Comparison of ENCODE assay signal across 7 cellular contexts in genomic region chr4:69584135-69584534, GRCh38. TPM values are rescaled to one million over a fixed set of nuclear protein-coding genes. Genes with fewer than 3 reads are reported as not detected.
"Had no signal": no experiment of that assay in that cellular context is flagged by ENCODE, and none has a peak within 500 bp of the region (broad histone marks: within the 10 kb centered on the region; RNA-seq: fewer than 3 reads in every experiment).

No MANE protein-coding gene starts in this region.

- H3K9me3 Mint-ChIP-seq: GM23338, H9 had no signal

- H3K27ac Mint-ChIP-seq: GM23338, H9 had no signal

- H2AFZ ChIP-seq: GM23338 had no signal

- ATAC-seq: GM23338, K562 had no signal

- H3K4me1 Mint-ChIP-seq: GM23338, H9 had no signal

- H3K4me3 ChIP-seq: GM23338, K562 had no signal

- DNase-seq: H9, HCEC 1CT, IMR-90 had no signal

- H3K4me2 ChIP-seq: GM23338 had no signal

- H3K4me3 Mint-ChIP-seq: GM23338, H9 had no signal

RNA-seq across cellular contexts. Expression of gene UGT2A2, which starts 55.3 kb away (rescaled TPM):
- total RNA-seq: GM23338, H1, H9, HT1080, IMR-90, K562 had no signal
- polyA plus RNA-seq: GM23338, H1, IMR-90, K562 had no signal
